Comparison of ENCODE assay signal across 1 cellular context in genomic region chr10:51117794-51118193, GRCh38.
TF ChIP-seq lines count a peak whose summit lies in the region.

No MANE protein-coding gene starts in this region.

TF ChIP-seq in IMR-90, 13 proteins besides CTCF, POLR2A, EP300 and RAD21:
- TF ChIP-seq BHLHE40 (IDR thresholded peaks at IDR 0.05; ENCODE audit: low read depth, low read length) (no peak), CEBPB (IDR thresholded peaks at IDR 0.05; ENCODE audit: low read depth, low read length) (no peak), MAFK (IDR thresholded peaks at IDR 0.05; ENCODE audit: low read depth, low read length) (no peak), MXI1 (IDR thresholded peaks at IDR 0.05; ENCODE audit: borderline replicate concordance, low read depth, low read length) (no peak), RFX5 (IDR thresholded peaks at IDR 0.05; ENCODE audit: low read depth, low read length) (no peak), SMC3 (IDR thresholded peaks at IDR 0.05; ENCODE audit: low read depth, low read length) (no peak), USF2 (IDR thresholded peaks at IDR 0.05; ENCODE audit: low read depth, low read length) (no peak), ELK1 (IDR thresholded peaks at IDR 0.05; ENCODE audit: borderline replicate concordance, low read depth, low read length) (no peak), RCOR1 (IDR thresholded peaks at IDR 0.05; ENCODE audit: insufficient replicate concordance, low read length) (no peak), FOS (IDR thresholded peaks at IDR 0.05; ENCODE audit: low read depth, low read length) (no peak), NFE2L2 (IDR thresholded peaks at IDR 0.05; ENCODE audit: low read depth, low read length) (no peak), CHD1 (IDR thresholded peaks at IDR 0.05; ENCODE audit: low read depth, low read length) (no peak), MAZ (IDR thresholded peaks at IDR 0.05; ENCODE audit: borderline replicate concordance, low read depth, low read length) (no peak)
